ENCODE assay signal across 14 cellular contexts in genomic region chr9:109619310-109619709, GRCh38.
DNase-seq lines count a peak whose midpoint lies in the region; ATAC-seq lines count a peak whose summit lies in the region.
"Had no signal": no experiment of that assay in that cellular context is flagged by ENCODE, and none has a peak within 500 bp of the region (broad histone marks: within the 10 kb centered on the region; RNA-seq: fewer than 3 reads in every experiment).

No MANE protein-coding gene starts in this region.

- ATAC-seq in HG03432 (IDR thresholded peaks at IDR 0.05; ENCODE audit: unreplicated experiment) = no peak
- ATAC-seq: CD8-positive, alpha-beta T cell had no signal

- in situ Hi-C loops in SK-MEL-5 (cut with HindIII; ENCODE audit: low pct_unique_long_range_greater_than_20kb, low sequenced_read_pairs) = no loop called here

- DNase-seq in SK-MEL-5 (ENCODE audit: low read depth, low spot score) = peak; percentile 11
- DNase-seq in medulla oblongata (ENCODE audit: extremely low spot score) = peak; percentile 52
- peak; percentile 72 for DNase-seq in superior temporal gyrus (ENCODE audit: extremely low spot score)
- no peak for DNase-seq in NOMO-1 treated with DMSO at 0.1 percent for 48 hours (lab: John Stamatoyannopoulos, UW; ENCODE audit: unreplicated experiment)
- no peak for DNase-seq in NCI-H187 (lab: John Stamatoyannopoulos, UW)
- DNase-seq: Caco-2; CD4-positive, CD25-positive, alpha-beta regulatory T cell; CD8-positive, alpha-beta T cell; DMS153; DND-41; GM23248; H7; HCEC 1CT had no signal

Comparison
In these comparisons a context has a peak if more than half of its experiments do, and no peak if none do; other contexts are left out.
1. DNase-seq: peak in SK-MEL-5 (single experiment), medulla oblongata (single experiment) and superior temporal gyrus (single experiment); none in NOMO-1 treated with DMSO at 0.1 percent for 48 hours (single experiment) and NCI-H187 (0 of 2).